Comparison of ENCODE assay signal across 24 cellular contexts in genomic region chr5:39947657-39948056, GRCh38.
DNase-seq lines count a peak whose midpoint lies in the region; TF ChIP-seq lines count a peak whose summit lies in the region.
"Had no signal": no experiment of that assay in that cellular context is flagged by ENCODE, and none has a peak within 500 bp of the region (broad histone marks: within the 10 kb centered on the region; RNA-seq: fewer than 3 reads in every experiment).

No MANE protein-coding gene starts in this region.

- H3K9me2 ChIP-seq in GM23248 (ENCODE audit: insufficient read depth) = no peaks in the 10 kb centered on the region

- H3K4me3 ChIP-seq in GM23248 (no peak overlapping the region), NB4 (ENCODE audit: low read depth, low read length) (no peak overlapping the region), vagina (no peak overlapping the region)
- H3K4me3 ChIP-seq: ascending aorta, BLaER1, dorsolateral prefrontal cortex, esophagus squamous epithelium, upper lobe of right lung had no signal

- H3K4me2 ChIP-seq in GM23248 (ENCODE audit: unreplicated experiment) = no peak overlapping the region
- H3K4me2 ChIP-seq: BLaER1, KMS-11 had no signal

- peak overlapping the region; percentile 83 for H3K27ac Mint-ChIP-seq in dendritic cell treated with granulocyte-macrophage colony-stimulating factor and Interleukin-4, amounts not matched to agents 40 ng/mL and 50 ng/mL, for 4 days
- peak overlapping the region; percentile 11 for H3K27ac Mint-ChIP-seq in osteocyte (ENCODE audit: unreplicated experiment)

- H2AFZ ChIP-seq in GM23248 = no peak overlapping the region

- H3K9me3 ChIP-seq in GM23248 (ENCODE audit: low read depth) (no peaks in the 10 kb centered on the region), vagina (no peaks in the 10 kb centered on the region)
- H3K9me3 ChIP-seq: BLaER1, esophagus squamous epithelium, upper lobe of right lung had no signal

- in situ Hi-C loops in GM23248 (cut with MboI) = loop anchor here (10.0 to 25.0 kb wide), 3 partner anchors 235 to 737 kb away; no protein-coding TSS in a partner anchor

- no peaks in the 10 kb centered on the region for H3K36me3 Mint-ChIP-seq in dendritic cell treated with granulocyte-macrophage colony-stimulating factor and Interleukin-4, amounts not matched to agents 40 ng/mL and 50 ng/mL, for 4 days (ENCODE audit: low read depth)
- H3K36me3 Mint-ChIP-seq in osteocyte (ENCODE audit: unreplicated experiment) = peaks cover 8% of the 10 kb centered on the region

- H4K20me1 ChIP-seq in GM23248 (ENCODE audit: insufficient read depth) = no peaks in the 10 kb centered on the region
- H4K20me1 ChIP-seq: BLaER1 had no signal

- H3K9me3 Mint-ChIP-seq in dendritic cell treated with granulocyte-macrophage colony-stimulating factor and Interleukin-4, amounts not matched to agents 40 ng/mL and 50 ng/mL, for 4 days = no peaks in the 10 kb centered on the region
- H3K9me3 Mint-ChIP-seq in osteocyte (ENCODE audit: unreplicated experiment) = peaks cover 18% of the 10 kb centered on the region

- H3K4me1 ChIP-seq in GM23248 (ENCODE audit: insufficient read depth) = no peaks in the 10 kb centered on the region
- no peaks in the 10 kb centered on the region for H3K4me1 ChIP-seq in vagina
- H3K4me1 ChIP-seq: ascending aorta, BLaER1, esophagus squamous epithelium, upper lobe of right lung had no signal

- TF ChIP-seq POLR2A in NB4 (IDR thresholded peaks at IDR 0.05; ENCODE audit: extremely low read depth, insufficient read length) = no peak
- TF ChIP-seq POLR2A in vagina (IDR thresholded peaks at IDR 0.05) = no peak

- 45 to 52% methylated on average over 1 of the region's 1 CpG for WGBS in GM23248 (ENCODE audit: low coverage in 1 of 2, low lambda C conversion rate in 2 of 2, missing lambda C conversion rate in 2 of 2), 2 experiments

- H3K27me3 Mint-ChIP-seq in dendritic cell treated with granulocyte-macrophage colony-stimulating factor and Interleukin-4, amounts not matched to agents 40 ng/mL and 50 ng/mL, for 4 days = no peaks in the 10 kb centered on the region
- H3K27me3 Mint-ChIP-seq in osteocyte (ENCODE audit: unreplicated experiment) = no peaks in the 10 kb centered on the region

- TF ChIP-seq CTCF in NB4 (IDR thresholded peaks at IDR 0.05; ENCODE audit: low read depth, low read length) (no peak), osteocyte (IDR thresholded peaks at IDR 0.05) (no peak), vagina (IDR thresholded peaks at IDR 0.05) (no peak)

- intact Hi-C loops in dendritic cell treated with granulocyte-macrophage colony-stimulating factor and Interleukin-4, amounts not matched to agents 40 ng/mL and 50 ng/mL, for 4 days (cut with micrococcal nuclease) = loop anchor here (5.0 kb wide), 2 partner anchors 365 to 790 kb away; no protein-coding TSS in a partner anchor
- intact Hi-C loops in vagina (cut with DNase I) = loop anchor here (5.0 kb wide), 1 partner anchor 740 kb away; no protein-coding TSS in a partner anchor

- H3K4me1 Mint-ChIP-seq in dendritic cell treated with granulocyte-macrophage colony-stimulating factor and Interleukin-4, amounts not matched to agents 40 ng/mL and 50 ng/mL, for 4 days (ENCODE audit: low read depth) = peaks cover 32% of the 10 kb centered on the region
- no peaks in the 10 kb centered on the region for H3K4me1 Mint-ChIP-seq in osteocyte (ENCODE audit: unreplicated experiment)

- no peak overlapping the region for H3K9ac ChIP-seq in GM23248
- H3K9ac ChIP-seq: BLaER1, KMS-11 had no signal

- no peak overlapping the region for H3K27ac ChIP-seq in GM23248
- H3K27ac ChIP-seq in vagina = no peak overlapping the region
- H3K27ac ChIP-seq: ascending aorta, BLaER1, dorsolateral prefrontal cortex, esophagus squamous epithelium, KMS-11, upper lobe of right lung, WERI-Rb-1 had no signal

- H3K36me3 ChIP-seq in GM23248 (ENCODE audit: low read depth) = no peaks in the 10 kb centered on the region
- H3K36me3 ChIP-seq in vagina = no peaks in the 10 kb centered on the region
- H3K36me3 ChIP-seq: ascending aorta, BLaER1, esophagus squamous epithelium, upper lobe of right lung, WERI-Rb-1 had no signal

- H3K27me3 ChIP-seq in GM23248 (replicated peaks; ENCODE audit: insufficient read depth) (no peaks in the 10 kb centered on the region), vagina (no peaks in the 10 kb centered on the region)
- H3K27me3 ChIP-seq: ascending aorta, BLaER1, dorsolateral prefrontal cortex, esophagus squamous epithelium, upper lobe of right lung had no signal

- H3K79me2 ChIP-seq in GM23248 (ENCODE audit: insufficient read depth) = no peaks in the 10 kb centered on the region

- no peaks in the 10 kb centered on the region for H3F3A ChIP-seq in GM23248 (ENCODE audit: insufficient read depth)

- DNase-seq in GM23248 (peak; percentile 46), NB4 (ENCODE audit: low read depth) (peak; percentile 3), osteocyte (ENCODE audit: extremely low spot score, unreplicated experiment) (no peak), NCI-H1105 treated with DMSO at 0.1 percent for 48 hours (lab: John Stamatoyannopoulos, UW) (no peak), NCI-H1436 treated with DMSO at 0.1 percent for 48 hours (lab: John Stamatoyannopoulos, UW) (no peak), vagina (ENCODE audit: extremely low spot score in 2 of 2) (no peak)
- DNase-seq in stimulated activated CD4-positive, alpha-beta T cell treated with anti-CD3 and anti-CD28 coated beads, Interleukin-2, amount 100 ng/mL, for 48 hours = no peak
- DNase-seq: activated gamma-delta T cell treated with Interleukin-2 at 50 U/mL for 16 hours; DMS153; dorsolateral prefrontal cortex; esophagus squamous epithelium; left colon; NCI-H1417 treated with DMSO at 0.1 percent for 48 hours; NCI-H226; posterior cingulate gyrus; stimulated activated CD4-positive, alpha-beta T cell treated with anti-CD3 and anti-CD28 coated beads, Interleukin-12 subunit alpha, Interleukin-12 subunit beta, amount 100 ng/mL, for 4 hours; stimulated activated naive CD4-positive, alpha-beta T cell treated with Interleukin-2 at 50 U/mL for 16 hours; T-helper 1 cell; upper lobe of right lung; WERI-Rb-1 had no signal

- H3K4me3 Mint-ChIP-seq in dendritic cell treated with granulocyte-macrophage colony-stimulating factor and Interleukin-4, amounts not matched to agents 40 ng/mL and 50 ng/mL, for 4 days = no peak overlapping the region
- no peak overlapping the region for H3K4me3 Mint-ChIP-seq in osteocyte (ENCODE audit: unreplicated experiment)

Comparison
In these comparisons a context has a peak if more than half of its experiments do, and no peak if none do; other contexts are left out.
1. DNase-seq: peak in GM23248 (single experiment) and NB4 (single experiment); none in osteocyte (single experiment), NCI-H1105 treated with DMSO at 0.1 percent for 48 hours (single experiment), NCI-H1436 treated with DMSO at 0.1 percent for 48 hours (single experiment), stimulated activated CD4-positive, alpha-beta T cell treated with anti-CD3 and anti-CD28 coated beads, Interleukin-2, amount 100 ng/mL, for 48 hours (0 of 2) and vagina (0 of 2).